Comparison of ENCODE assay signal across 8 cellular contexts in the genomic region with DNA sequence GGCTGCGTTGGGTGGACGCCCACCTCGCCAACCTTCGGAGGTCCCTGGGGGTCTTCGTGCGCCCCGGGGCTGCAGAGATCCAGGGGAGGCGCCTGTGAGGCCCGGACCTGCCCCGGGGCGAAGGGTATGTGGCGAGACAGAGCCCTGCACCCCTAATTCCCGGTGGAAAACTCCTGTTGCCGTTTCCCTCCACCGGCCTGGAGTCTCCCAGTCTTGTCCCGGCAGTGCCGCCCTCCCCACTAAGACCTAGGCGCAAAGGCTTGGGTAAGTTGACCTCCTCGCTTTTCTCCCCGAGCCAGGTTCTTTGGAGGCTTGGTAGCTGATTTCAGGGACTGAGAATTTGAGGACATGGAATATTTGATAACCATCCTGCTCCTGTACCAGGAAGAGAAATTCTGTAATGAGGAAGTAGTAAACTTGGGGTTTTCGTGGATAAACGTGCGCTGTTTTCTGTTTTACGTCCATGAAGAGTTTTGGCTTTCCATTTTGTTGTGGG. TPM values are rescaled to one million over a fixed set of nuclear protein-coding genes. Genes with fewer than 3 reads are reported as not detected.
DNase-seq lines count a peak whose midpoint lies in the region; ATAC-seq and TF ChIP-seq lines count a peak whose summit lies in the region.

No MANE protein-coding gene starts in this region.

- H3K4me3 ChIP-seq in WERI-Rb-1 (ENCODE audit: low read depth, low read length): peak overlapping the region; percentile 89

- H3K36me3 ChIP-seq in WERI-Rb-1: peaks cover 34% of the 10 kb centered on the region

- DNase-seq in AG20443 (ENCODE audit: low spot score): peak; percentile 25
- peak; percentile 47 for DNase-seq in HT-29 (ENCODE audit: low spot score)
- DNase-seq in WERI-Rb-1: peak; percentile 27
- DNase-seq in myocyte (ENCODE audit: low read depth): peak; percentile 22
- DNase-seq in effector CD8-positive, alpha-beta T cell (lab: John Stamatoyannopoulos, UW): no peak
- no peak for DNase-seq in NCI-H2107 (lab: John Stamatoyannopoulos, UW)

- H3K9me3 ChIP-seq in WERI-Rb-1 (ENCODE audit: severe bottlenecking): no peaks in the 10 kb centered on the region

- H3K27me3 ChIP-seq in WERI-Rb-1 (ENCODE audit: insufficient read depth, low read depth, severe bottlenecking): no peaks in the 10 kb centered on the region

- no peak for TF ChIP-seq CTCF in WERI-Rb-1 (IDR thresholded peaks at IDR 0.05; ENCODE audit: low read depth, low read length)

- ATAC-seq in GM18517 (IDR thresholded peaks at IDR 0.05; ENCODE audit: unreplicated experiment): peak; percentile 2
- ATAC-seq in esophagus mucosa: peak; percentile 14

- peak overlapping the region; percentile 96 for H3K27ac ChIP-seq in WERI-Rb-1

RNA-seq across cellular contexts. Expression of a gene that starts 0.5 kb away (rescaled TPM):
- total RNA-seq in HT-29 (2014; rRNA removed; shearing (Covaris generic)): 6.5 and 7.9 TPM in 2 replicates
- total RNA-seq in esophagus mucosa: 4.1 TPM
- 11.3 and 17.7 TPM in 2 replicates for total RNA-seq in myocyte
- polyA plus RNA-seq in myocyte (2012): 5.3 TPM

RNA-seq across cellular contexts. Expression of a gene that starts 1.0 kb away (rescaled TPM):
- total RNA-seq in HT-29 (2014; rRNA removed; shearing (Covaris generic)): 2.5 and 3.5 TPM in 2 replicates
- total RNA-seq in esophagus mucosa (4.1 TPM), myocyte (31.7 and 36.9 TPM in 2 replicates)
- 24.7 TPM for polyA plus RNA-seq in myocyte (2012)

RNA-seq across cellular contexts. Expression of a gene that starts 52.1 kb away (rescaled TPM):
- total RNA-seq in HT-29 (2014; rRNA removed; shearing (Covaris generic)): 575 and 586 TPM in 2 replicates
- total RNA-seq in esophagus mucosa (543 TPM), myocyte (914 and 1,102 TPM in 2 replicates)
- 530 TPM for polyA plus RNA-seq in myocyte (2012)

Comparison
In these comparisons a context has a peak if more than half of its experiments do, and no peak if none do; other contexts are left out.
1. DNase-seq: peak in AG20443 (single experiment), HT-29 (single experiment), WERI-Rb-1 (single experiment) and myocyte (single experiment); none in effector CD8-positive, alpha-beta T cell (single experiment) and NCI-H2107 (single experiment).